In genomic region chr2:147173186-147173575, GRCh38 we compare ENCODE assay signal across 1 cellular context.
TF ChIP-seq lines count a peak whose summit lies in the region.

No MANE protein-coding gene starts in this region.

TF ChIP-seq in SK-N-SH, 30 proteins besides CTCF, POLR2A, EP300 and RAD21 (continued from another document):
- TF ChIP-seq PBX3 (IDR thresholded peaks at IDR 0.05) (no peak), RFX5 (IDR thresholded peaks at IDR 0.05; ENCODE audit: low read length) (no peak), TAF1 (IDR thresholded peaks at IDR 0.05; ENCODE audit: borderline replicate concordance, low read depth, low read length) (no peak), FOXM1 (IDR thresholded peaks at IDR 0.05; ENCODE audit: low read depth) (no peak), RXRA (IDR thresholded peaks at IDR 0.05; ENCODE audit: borderline replicate concordance, low read depth) (no peak), MAX (IDR thresholded peaks at IDR 0.05; ENCODE audit: low read depth) (no peak), MXI1 (IDR thresholded peaks at IDR 0.05; ENCODE audit: low read depth, low read length) (no peak)
- TF ChIP-seq, protein P1, sequence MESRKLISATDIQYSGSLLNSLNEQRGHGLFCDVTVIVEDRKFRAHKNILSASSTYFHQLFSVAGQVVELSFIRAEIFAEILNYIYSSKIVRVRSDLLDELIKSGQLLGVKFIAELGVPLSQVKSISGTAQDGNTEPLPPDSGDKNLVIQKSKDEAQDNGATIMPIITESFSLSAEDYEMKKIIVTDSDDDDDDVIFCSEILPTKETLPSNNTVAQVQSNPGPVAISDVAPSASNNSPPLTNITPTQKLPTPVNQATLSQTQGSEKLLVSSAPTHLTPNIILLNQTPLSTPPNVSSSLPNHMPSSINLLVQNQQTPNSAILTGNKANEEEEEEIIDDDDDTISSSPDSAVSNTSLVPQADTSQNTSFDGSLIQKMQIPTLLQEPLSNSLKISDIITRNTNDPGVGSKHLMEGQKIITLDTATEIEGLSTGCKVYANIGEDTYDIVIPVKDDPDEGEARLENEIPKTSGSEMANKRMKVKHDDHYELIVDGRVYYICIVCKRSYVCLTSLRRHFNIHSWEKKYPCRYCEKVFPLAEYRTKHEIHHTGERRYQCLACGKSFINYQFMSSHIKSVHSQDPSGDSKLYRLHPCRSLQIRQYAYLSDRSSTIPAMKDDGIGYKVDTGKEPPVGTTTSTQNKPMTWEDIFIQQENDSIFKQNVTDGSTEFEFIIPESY (IDR thresholded peaks at IDR 0.05; ENCODE audit: borderline replicate concordance, low read depth) = no peak
- TF ChIP-seq, protein P2, sequence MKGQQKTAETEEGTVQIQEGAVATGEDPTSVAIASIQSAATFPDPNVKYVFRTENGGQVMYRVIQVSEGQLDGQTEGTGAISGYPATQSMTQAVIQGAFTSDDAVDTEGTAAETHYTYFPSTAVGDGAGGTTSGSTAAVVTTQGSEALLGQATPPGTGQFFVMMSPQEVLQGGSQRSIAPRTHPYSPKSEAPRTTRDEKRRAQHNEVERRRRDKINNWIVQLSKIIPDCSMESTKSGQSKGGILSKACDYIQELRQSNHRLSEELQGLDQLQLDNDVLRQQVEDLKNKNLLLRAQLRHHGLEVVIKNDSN (IDR thresholded peaks at IDR 0.05; ENCODE audit: borderline replicate concordance, low read depth) = no peak
